In the genomic region with DNA sequence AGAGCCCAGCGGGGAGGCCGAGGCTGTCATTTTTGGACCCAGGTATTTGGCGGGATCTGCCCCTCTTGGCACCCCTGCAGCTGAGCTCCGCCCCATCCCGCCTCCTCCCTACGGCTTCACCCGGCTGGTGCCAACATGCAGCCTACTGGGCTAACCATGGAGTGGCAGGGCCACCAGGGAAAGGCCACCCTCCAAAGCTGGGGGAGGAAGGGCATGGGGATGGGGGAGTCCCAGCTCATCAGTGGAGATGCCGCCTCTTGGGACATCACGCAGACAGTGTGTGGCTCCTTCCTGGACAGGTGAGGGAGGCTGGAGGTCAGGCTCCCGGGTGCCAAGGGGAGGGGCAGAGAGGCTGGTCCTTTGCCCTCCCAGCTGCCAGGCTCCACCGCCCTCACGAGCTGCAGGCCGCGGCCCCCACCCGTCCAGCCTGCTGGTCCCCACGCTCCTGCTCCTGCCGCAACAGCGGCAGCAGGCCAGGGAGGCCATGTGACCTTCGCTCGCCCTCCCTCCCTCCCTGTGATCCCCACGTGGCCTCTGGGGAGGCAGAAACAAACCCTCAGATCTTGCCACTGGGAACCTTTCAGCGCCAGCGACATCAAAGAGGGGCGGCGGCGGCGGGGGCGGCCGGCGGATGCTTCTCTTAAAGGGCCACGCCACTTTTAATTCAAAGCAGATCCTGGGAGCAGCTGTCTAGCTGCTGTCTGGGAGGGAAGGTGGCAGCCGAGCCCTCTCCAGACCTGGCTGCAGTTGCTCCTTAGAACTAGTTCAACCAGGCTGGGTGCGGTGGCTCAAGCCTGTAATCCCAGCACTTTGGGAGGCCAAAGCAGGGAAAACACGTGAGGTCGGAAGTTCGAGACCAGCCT, we compare ENCODE assay signal across 8 cellular contexts. TPM values are rescaled to one million over a fixed set of nuclear protein-coding genes. Genes with fewer than 3 reads are reported as not detected.
DNase-seq lines count a peak whose midpoint lies in the region; ATAC-seq and TF ChIP-seq lines count a peak whose summit lies in the region.

No MANE protein-coding gene starts in this region.

- peak; percentile 44 for DNase-seq in DMS153 treated with DMSO at 0.1 percent for 48 hours (lab: John Stamatoyannopoulos, UW; ENCODE audit: unreplicated experiment)
- peak; percentile 82 for DNase-seq in HT-29 (ENCODE audit: low spot score)
- DNase-seq in RPMI8226: peak; percentile 90
- peak; percentile 82 for DNase-seq in activated gamma-delta T cell treated with anti-CD3 and anti-CD28 coated beads, Interleukin-2, amount 50 U/mL, for 16 hours (ENCODE audit: low read depth)
- DNase-seq in glutamatergic neuron: peak; percentile 93
- DNase-seq in posterior cingulate gyrus: peak; percentile 79 to 96 (median 84)
- peak; percentile 80 for DNase-seq in transverse colon

- H3K4me1 Mint-ChIP-seq in glutamatergic neuron (ENCODE audit: low read depth, unreplicated experiment): peaks cover 11% of the 10 kb centered on the region

- no peak for TF ChIP-seq EP300 in transverse colon (IDR thresholded peaks at IDR 0.05; ENCODE audit: low read depth)

- no peaks in the 10 kb centered on the region for H3K9me3 ChIP-seq in transverse colon

- peaks cover 15 to 26% (median 21%) of the 10 kb centered on the region in 4 donors for H3K4me1 ChIP-seq in transverse colon

- no peak for ATAC-seq in GM21737 (IDR thresholded peaks at IDR 0.05; ENCODE audit: unreplicated experiment)

- no peaks in the 10 kb centered on the region for H3K36me3 ChIP-seq in transverse colon

- peak overlapping the region; percentile 94 for H3K27ac Mint-ChIP-seq in glutamatergic neuron (ENCODE audit: unreplicated experiment)

- TF ChIP-seq CTCF in glutamatergic neuron (IDR thresholded peaks at IDR 0.05; ENCODE audit: partially characterized antibody, unreplicated experiment) (peak; percentile 2), transverse colon (IDR thresholded peaks at IDR 0.05) (no peak)

- H3K27me3 ChIP-seq in transverse colon: peaks cover 58% of the 10 kb centered on the region

- in situ Hi-C loops in transverse colon (cut with MboI; ENCODE audit: low pct_ligation_motif_present in 1 of 4, low pct_unique_long_range_greater_than_20kb in 1 of 4, low sequenced_read_pairs in 3 of 4): loop anchor here in 1 of 4 donors (25.0 kb wide), 1 partner anchor 195 kb away; no protein-coding TSS in a partner anchor

- H3K27me3 Mint-ChIP-seq in glutamatergic neuron (ENCODE audit: unreplicated experiment): peaks cover 14% of the 10 kb centered on the region

- no peaks in the 10 kb centered on the region for H3K36me3 Mint-ChIP-seq in glutamatergic neuron (ENCODE audit: unreplicated experiment)

- WGBS in transverse colon (ENCODE audit: low coverage in 1 of 2), 2 donors: 18% methylated on average over 25 of the region's 36 CpGs; no CpG with 5 or more reads in 1 of the 2 donors

- no peak overlapping the region for H3K4me3 Mint-ChIP-seq in glutamatergic neuron (ENCODE audit: unreplicated experiment)

- peak overlapping the region in 2 of 4 donors; percentile 5 to 24 for H3K4me3 ChIP-seq in transverse colon

- no peak for TF ChIP-seq POLR2A in transverse colon (IDR thresholded peaks at IDR 0.05)

- H3K9me3 Mint-ChIP-seq in glutamatergic neuron (ENCODE audit: unreplicated experiment): peaks cover 24% of the 10 kb centered on the region

- H3K27ac ChIP-seq in transverse colon: peak overlapping the region; percentile 41 to 55 (median 44)

- intact Hi-C loops in posterior cingulate gyrus (cut with DNase I) (no loop called here), transverse colon (cut with DNase I; ENCODE audit: low total_unique reads) (no loop called here)

RNA-seq across cellular contexts. Expression of a gene that starts 6.8 kb away (rescaled TPM):
- 1.3 and 2.0 TPM in 2 replicates for total RNA-seq in HT-29 (2014; rRNA removed; shearing (Covaris generic))
- 39.8 TPM for total RNA-seq in glutamatergic neuron (ENCODE audit: unreplicated experiment)
- not detected for total RNA-seq in transverse colon

RNA-seq across cellular contexts. Expression of a gene that starts 9.7 kb away (rescaled TPM):
- 66.6 and 85.0 TPM in 2 replicates for total RNA-seq in HT-29 (2014; rRNA removed; shearing (Covaris generic))
- total RNA-seq in glutamatergic neuron (ENCODE audit: unreplicated experiment): 51.7 TPM
- total RNA-seq in transverse colon: 10 to 100 TPM; 21.0 to 61.7 (median 41.3) TPM

RNA-seq across cellular contexts. Expression of a gene that starts 20.7 kb away (rescaled TPM):
- total RNA-seq in HT-29 (2014; rRNA removed; shearing (Covaris generic)): not detected in 2 replicates
- total RNA-seq in glutamatergic neuron (ENCODE audit: unreplicated experiment) (0.69 TPM), transverse colon (not detected)

RNA-seq across cellular contexts. Expression of a gene that starts 30.7 kb away (rescaled TPM):
- total RNA-seq in HT-29 (2014; rRNA removed; shearing (Covaris generic)): 255 and 273 TPM in 2 replicates
- 68.1 TPM for total RNA-seq in glutamatergic neuron (ENCODE audit: unreplicated experiment)
- total RNA-seq in transverse colon: 100 to 1,000 TPM in 1 of 4 donors, 10 to 100 TPM in 2, not detected in 1; 16.4 to 257 (median 20.5) TPM

RNA-seq across cellular contexts. Expression of a gene that starts 40.2 kb away (rescaled TPM):
- total RNA-seq in HT-29 (2014; rRNA removed; shearing (Covaris generic)): 42.8 and 45.5 TPM in 2 replicates
- total RNA-seq in glutamatergic neuron (ENCODE audit: unreplicated experiment) (30.6 TPM), transverse colon (10 to 100 TPM; 22.4 to 34.4 (median 24.3) TPM)

Comparison
In these comparisons a context has a peak if more than half of its experiments do, and no peak if none do; other contexts are left out.
1. RNA of a gene that starts 6.8 kb away (total RNA-seq): 39.8 TPM in glutamatergic neuron (single experiment); 1.3 to 2.0 TPM in HT-29 and not detected in transverse colon; every median in the first group is over 10 times any median in the second.
2. Peak in every context shown above with its lines, with median percentiles within 50 percentile points of each other: DNase-seq.